Comparison of ENCODE assay signal across 24 cellular contexts in genomic region chr6:87514831-87515230, GRCh38. TPM values are rescaled to one million over a fixed set of nuclear protein-coding genes. Genes with fewer than 3 reads are reported as not detected.
A peak's percentile ranks its signal among the peaks of the same experiment; 100 is the strongest.
DNase-seq lines count a peak whose midpoint lies in the region; ATAC-seq and TF ChIP-seq lines count a peak whose summit lies in the region.
"Had no signal": no experiment of that assay in that cellular context is flagged by ENCODE, and none has a peak within 500 bp of the region (broad histone marks: within the 10 kb centered on the region; RNA-seq: fewer than 3 reads in every experiment).

No MANE protein-coding gene starts in this region.

- peak overlapping the region; percentile 46 for H3K27ac Mint-ChIP-seq in activated naive CD4-positive, alpha-beta T cell treated with anti-CD3 and anti-CD28 coated beads for 36 hours
- H3K27ac Mint-ChIP-seq in activated CD8-positive, alpha-beta T cell treated with anti-CD3 and anti-CD28 coated beads for 36 hours, result peak overlapping the region; percentile 75
- H3K27ac Mint-ChIP-seq in naive B cell, result peak overlapping the region in 4 of 6 donors; percentile 28 to 69 (median 49)
- H3K27ac Mint-ChIP-seq: activated T-helper 1 cell treated with anti-CD3 and anti-CD28 coated beads, Interleukin-12 subunit alpha, Interleukin-12 subunit beta, Interleukin-2, Interleukin-4 antibody, amounts not matched to agents 30 ng/mL and 10 ng/mL and 1 ng/mL, durations not matched to agents 14 hours and 24 hours and 36 hours had no signal

- intact Hi-C loops in activated naive CD4-positive, alpha-beta T cell treated with anti-CD3 and anti-CD28 coated beads for 36 hours (cut with micrococcal nuclease), result no loop called here
- intact Hi-C loops in activated CD8-positive, alpha-beta T cell treated with anti-CD3 and anti-CD28 coated beads for 36 hours (cut with micrococcal nuclease), result no loop called here

- H3K9me3 Mint-ChIP-seq in activated naive CD4-positive, alpha-beta T cell treated with anti-CD3 and anti-CD28 coated beads for 36 hours, result no peaks in the 10 kb centered on the region
- no peaks in the 10 kb centered on the region for H3K9me3 Mint-ChIP-seq in activated CD8-positive, alpha-beta T cell treated with anti-CD3 and anti-CD28 coated beads for 36 hours
- H3K9me3 Mint-ChIP-seq in naive B cell, result no peaks in the 10 kb centered on the region
- H3K9me3 Mint-ChIP-seq: activated T-helper 1 cell treated with anti-CD3 and anti-CD28 coated beads, Interleukin-12 subunit alpha, Interleukin-12 subunit beta, Interleukin-2, Interleukin-4 antibody, amounts not matched to agents 30 ng/mL and 10 ng/mL and 1 ng/mL, durations not matched to agents 14 hours and 24 hours and 36 hours; stimulated activated naive B cell treated with anti-CD40 and anti-IgM and Interleukin-4, amounts not matched to agents 10 μg/mL and 1 μg/mL and 100 μg/mL, for 72 hours had no signal

- ATAC-seq in activated CD8-positive, alpha-beta T cell treated with anti-CD3 and anti-CD28 coated beads for 36 hours, result no peak
- ATAC-seq in naive B cell (ENCODE audit: low read depth in 2 of 2) (no peak), HG03097 (IDR thresholded peaks at IDR 0.05; ENCODE audit: low FRiP score, unreplicated experiment) (no peak)
- ATAC-seq: foreskin keratinocyte; left lung; pancreas; stimulated activated naive B cell treated with anti-CD40 and anti-IgM and Interleukin-4, amounts not matched to agents 10 μg/mL and 1 μg/mL and 100 μg/mL, for 72 hours had no signal

- no peak for DNase-seq in activated naive CD4-positive, alpha-beta T cell treated with anti-CD3 and anti-CD28 coated beads for 36 hours
- no peak for DNase-seq in activated naive CD4-positive, alpha-beta T cell treated with Interleukin-2 at 50 U/mL for 16 hours
- DNase-seq in NAMALWA (ENCODE audit: low spot score) (peak; percentile 17), naive B cell (no peak), SIG-M5 (lab: John Stamatoyannopoulos, UW) (no peak), G401 (ENCODE audit: low spot score) (no peak)
- no peak for DNase-seq in activated CD8-positive, alpha-beta T cell treated with anti-CD3 and anti-CD28 coated beads for 36 hours
- DNase-seq: activated CD4-positive, CD25-positive, alpha-beta regulatory T cell; adrenal gland; brain microvascular endothelial cell; effector CD8-positive, alpha-beta T cell; erythroblast; foreskin keratinocyte; H7; Kasumi-1; left lung; NCI-H1092; NCI-H187 treated with DMSO at 0.1 percent for 48 hours; NCI-H524 treated with DMSO at 0.1 percent for 48 hours; pancreas; stimulated activated CD4-positive, alpha-beta T cell treated with anti-CD3 and anti-CD28 coated beads, Interleukin-2, amount 100 ng/mL, for 48 hours; stimulated activated naive B cell treated with anti-CD40 and anti-IgM and Interleukin-4, amounts not matched to agents 10 μg/mL and 1 μg/mL and 100 μg/mL, for 72 hours had no signal

- peaks cover 6% of the 10 kb centered on the region for H3K4me1 Mint-ChIP-seq in activated naive CD4-positive, alpha-beta T cell treated with anti-CD3 and anti-CD28 coated beads for 36 hours (ENCODE audit: low read depth)
- H3K4me1 Mint-ChIP-seq in activated CD8-positive, alpha-beta T cell treated with anti-CD3 and anti-CD28 coated beads for 36 hours (ENCODE audit: low read depth), result peaks cover 4% of the 10 kb centered on the region
- H3K4me1 Mint-ChIP-seq in naive B cell, result peaks cover 0 to 4% (median 0%) of the 10 kb centered on the region in 3 donors
- H3K4me1 Mint-ChIP-seq: stimulated activated naive B cell treated with anti-CD40 and anti-IgM and Interleukin-4, amounts not matched to agents 10 μg/mL and 1 μg/mL and 100 μg/mL, for 72 hours had no signal

- H3K4me3 Mint-ChIP-seq in activated naive CD4-positive, alpha-beta T cell treated with anti-CD3 and anti-CD28 coated beads for 36 hours, result no peak overlapping the region
- H3K4me3 Mint-ChIP-seq in activated CD8-positive, alpha-beta T cell treated with anti-CD3 and anti-CD28 coated beads for 36 hours, result no peak overlapping the region
- no peak overlapping the region for H3K4me3 Mint-ChIP-seq in naive B cell
- H3K4me3 Mint-ChIP-seq: activated T-helper 1 cell treated with anti-CD3 and anti-CD28 coated beads, Interleukin-12 subunit alpha, Interleukin-12 subunit beta, Interleukin-2, Interleukin-4 antibody, amounts not matched to agents 30 ng/mL and 10 ng/mL and 1 ng/mL, durations not matched to agents 14 hours and 24 hours and 36 hours; stimulated activated naive B cell treated with anti-CD40 and anti-IgM and Interleukin-4, amounts not matched to agents 10 μg/mL and 1 μg/mL and 100 μg/mL, for 72 hours had no signal

- no peaks in the 10 kb centered on the region for H3K27me3 Mint-ChIP-seq in activated naive CD4-positive, alpha-beta T cell treated with anti-CD3 and anti-CD28 coated beads for 36 hours (ENCODE audit: low read depth)
- H3K27me3 Mint-ChIP-seq in activated CD8-positive, alpha-beta T cell treated with anti-CD3 and anti-CD28 coated beads for 36 hours, result no peaks in the 10 kb centered on the region
- H3K27me3 Mint-ChIP-seq in naive B cell, result no peaks in the 10 kb centered on the region
- H3K27me3 Mint-ChIP-seq: stimulated activated naive B cell treated with anti-CD40 and anti-IgM and Interleukin-4, amounts not matched to agents 10 μg/mL and 1 μg/mL and 100 μg/mL, for 72 hours had no signal

- TF ChIP-seq CTCF in activated CD8-positive, alpha-beta T cell treated with anti-CD3 and anti-CD28 coated beads for 36 hours (IDR thresholded peaks at IDR 0.05), result no peak

- POLR2A ChIA-PET in activated CD8-positive, alpha-beta T cell treated with anti-CD3 and anti-CD28 coated beads for 36 hours (lab: Charles Lee), result interaction anchor here (1.1 kb wide), 1 partner anchor 10 kb away, joined by 3 read pairs; no protein-coding TSS in a partner anchor

- H3K36me3 Mint-ChIP-seq in activated naive CD4-positive, alpha-beta T cell treated with anti-CD3 and anti-CD28 coated beads for 36 hours (ENCODE audit: low read depth), result peaks cover 31% of the 10 kb centered on the region
- H3K36me3 Mint-ChIP-seq in activated CD8-positive, alpha-beta T cell treated with anti-CD3 and anti-CD28 coated beads for 36 hours (ENCODE audit: low read depth), result peaks cover 25% of the 10 kb centered on the region
- H3K36me3 Mint-ChIP-seq in naive B cell, result peaks cover 0 to 14% of the 10 kb centered on the region in 2 donors

- CTCF ChIA-PET in activated naive CD4-positive, alpha-beta T cell treated with anti-CD3 and anti-CD28 coated beads for 36 hours (lab: Charles Lee), result no interaction called here
- CTCF ChIA-PET in activated CD8-positive, alpha-beta T cell treated with anti-CD3 and anti-CD28 coated beads for 36 hours (lab: Charles Lee), result no interaction called here

- in situ Hi-C loops in G401 (cut with HindIII; ENCODE audit: low sequenced_read_pairs), result no loop called here

RNA-seq across cellular contexts. Expression of gene SLC35A1, which starts 42.1 kb away (rescaled TPM):
- total RNA-seq in activated naive CD4-positive, alpha-beta T cell treated with anti-CD3 and anti-CD28 coated beads for 36 hours, result 1 to 10 TPM; 6.7 to 6.8 TPM
- 1 to 10 TPM; 7.7 to 7.9 TPM for total RNA-seq in activated CD8-positive, alpha-beta T cell treated with anti-CD3 and anti-CD28 coated beads for 36 hours
- polyA plus RNA-seq in naive B cell (ENCODE audit: low read depth in 6 of 6), result 10 to 100 TPM; 18.0 to 26.6 (median 25.4) TPM
- 19.9 and 24.6 TPM in 2 replicates for total RNA-seq in G401 (2014; rRNA removed; shearing (Covaris generic))
